Comparison of ENCODE assay signal across 9 cellular contexts in the genomic region with DNA sequence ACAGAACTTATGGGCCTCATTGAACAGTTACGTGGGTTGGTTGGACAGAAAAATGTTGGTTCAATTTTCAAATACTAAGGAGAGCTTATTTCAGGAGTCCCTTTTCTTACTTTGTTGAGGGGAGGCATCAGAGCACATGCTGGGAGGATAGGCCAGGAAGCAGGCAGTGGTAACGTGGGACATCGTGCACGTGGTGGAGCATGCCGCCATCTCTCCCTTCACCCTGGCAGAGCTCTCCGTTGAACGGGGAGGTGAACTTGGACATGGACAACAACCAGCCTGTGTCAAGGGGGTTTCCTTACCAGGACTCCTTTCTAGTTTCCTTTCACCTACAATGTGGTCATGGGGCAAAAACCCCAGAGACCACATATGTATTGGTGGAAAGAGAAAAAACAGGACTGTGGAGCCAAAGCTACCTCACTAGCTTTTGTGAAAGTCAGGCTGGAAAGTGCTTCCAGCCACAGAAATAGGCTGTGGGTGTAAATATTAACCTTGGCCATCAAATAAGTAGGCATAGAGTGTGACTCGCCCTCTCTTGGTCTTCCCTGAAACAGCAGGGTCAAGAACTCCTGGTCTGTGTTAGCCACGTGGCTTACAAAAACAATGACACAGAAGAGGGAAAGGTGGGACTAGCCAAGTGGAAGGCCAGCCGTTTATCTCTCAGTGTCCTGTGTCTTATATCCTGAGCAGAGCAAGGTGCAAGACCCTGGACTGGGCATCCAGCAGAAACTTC. TPM values are rescaled to one million over a fixed set of nuclear protein-coding genes. Genes with fewer than 3 reads are reported as not detected.
DNase-seq lines count a peak whose midpoint lies in the region; ATAC-seq and TF ChIP-seq lines count a peak whose summit lies in the region.
"Had no signal": no experiment of that assay in that cellular context is flagged by ENCODE, and none has a peak within 500 bp of the region (broad histone marks: within the 10 kb centered on the region; RNA-seq: fewer than 3 reads in every experiment).

No MANE protein-coding gene starts in this region.

- H3K27me3 Mint-ChIP-seq in activated CD8-positive, alpha-beta T cell treated with anti-CD3 and anti-CD28 coated beads, Interleukin-2, amount 10 ng/mL, durations not matched to agents 7 days and 5 days (ENCODE audit: low read depth): no peaks in the 10 kb centered on the region
- no peaks in the 10 kb centered on the region for H3K27me3 Mint-ChIP-seq in T-cell

- ATAC-seq in left cardiac atrium (no peak), T-cell (replicated peaks in 1 of 4) (no peak), GM21381 (IDR thresholded peaks at IDR 0.05; ENCODE audit: unreplicated experiment) (no peak)
- no peak for ATAC-seq in activated CD8-positive, alpha-beta T cell treated with anti-CD3 and anti-CD28 coated beads, Interleukin-2, amount 10 ng/mL, durations not matched to agents 7 days and 5 days

- DNase-seq in cardiac muscle cell (ENCODE audit: low read depth in 1 of 2, low spot score in 1 of 2): peak in 1 of 2 donors; percentile 33
- no peak for DNase-seq in left cardiac atrium
- no peak for DNase-seq in activated CD8-positive, alpha-beta T cell treated with anti-CD3 and anti-CD28 coated beads, Interleukin-2, amount 10 ng/mL, durations not matched to agents 7 days and 5 days
- DNase-seq in glomerular visceral epithelial cell (ENCODE audit: extremely low spot score): peak; percentile 77
- no peak for DNase-seq in T-cell
- DNase-seq in foreskin melanocyte: no peak
- DNase-seq in epidermal melanocyte (ENCODE audit: insufficient read length, low spot score): no peak
- DNase-seq: stimulated activated CD4-positive, alpha-beta T cell treated with anti-CD3 and anti-CD28 coated beads, Interleukin-1b, Interleukin-23, amount 100 ng/mL, for 48 hours had no signal

- no peaks in the 10 kb centered on the region for H3K9me3 Mint-ChIP-seq in activated CD8-positive, alpha-beta T cell treated with anti-CD3 and anti-CD28 coated beads, Interleukin-2, amount 10 ng/mL, durations not matched to agents 7 days and 5 days (ENCODE audit: insufficient read depth)
- H3K9me3 Mint-ChIP-seq in T-cell: no peaks in the 10 kb centered on the region

- no peak overlapping the region for H3K4me3 Mint-ChIP-seq in activated CD8-positive, alpha-beta T cell treated with anti-CD3 and anti-CD28 coated beads, Interleukin-2, amount 10 ng/mL, durations not matched to agents 7 days and 5 days
- no peak overlapping the region for H3K4me3 Mint-ChIP-seq in T-cell

- TF ChIP-seq CTCF in cardiac muscle cell (IDR thresholded peaks at IDR 0.05; ENCODE audit: low read depth, low read length): peak; percentile 15

- peaks cover 70% of the 10 kb centered on the region for H3K36me3 Mint-ChIP-seq in activated CD8-positive, alpha-beta T cell treated with anti-CD3 and anti-CD28 coated beads, Interleukin-2, amount 10 ng/mL, durations not matched to agents 7 days and 5 days (ENCODE audit: low read depth)
- H3K36me3 Mint-ChIP-seq in T-cell: peaks cover 46% of the 10 kb centered on the region

- intact Hi-C loops in left cardiac atrium (cut with DNase I): no loop called here

- no peak overlapping the region for H3K4me3 ChIP-seq in cardiac muscle cell

- peak overlapping the region; percentile 19 for H3K27ac ChIP-seq in cardiac muscle cell

- peaks cover 65% of the 10 kb centered on the region for H3K36me3 ChIP-seq in cardiac muscle cell

- H3K4me1 Mint-ChIP-seq in activated CD8-positive, alpha-beta T cell treated with anti-CD3 and anti-CD28 coated beads, Interleukin-2, amount 10 ng/mL, durations not matched to agents 7 days and 5 days (ENCODE audit: low read depth): peaks cover 16% of the 10 kb centered on the region
- H3K4me1 Mint-ChIP-seq in T-cell: no peaks in the 10 kb centered on the region

- no peaks in the 10 kb centered on the region for H3K9me3 ChIP-seq in cardiac muscle cell (ENCODE audit: low read depth)

- CTCF ChIA-PET in activated CD8-positive, alpha-beta T cell treated with anti-CD3 and anti-CD28 coated beads, Interleukin-2, amount 10 ng/mL, durations not matched to agents 7 days and 5 days (lab: Charles Lee): interaction anchor here (1.2 kb wide), 1 partner anchor 319 kb away, joined by 3 read pairs; no protein-coding TSS in a partner anchor
- CTCF ChIA-PET in T-cell (lab: Charles Lee): interaction anchor here in 1 of 2 donors (0.6 kb wide), 1 partner anchor 103 kb away, joined by 6 read pairs; no protein-coding TSS in a partner anchor

- no peaks in the 10 kb centered on the region for H3K4me1 ChIP-seq in cardiac muscle cell (ENCODE audit: low read depth)

- peak overlapping the region; percentile 30 for H3K27ac Mint-ChIP-seq in activated CD8-positive, alpha-beta T cell treated with anti-CD3 and anti-CD28 coated beads, Interleukin-2, amount 10 ng/mL, durations not matched to agents 7 days and 5 days
- peak overlapping the region in 1 of 2 donors; percentile 28 for H3K27ac Mint-ChIP-seq in T-cell

- POLR2A ChIA-PET in activated CD8-positive, alpha-beta T cell treated with anti-CD3 and anti-CD28 coated beads, Interleukin-2, amount 10 ng/mL, durations not matched to agents 7 days and 5 days (lab: Charles Lee): interaction anchor here (0.9 kb wide), 1 partner anchor 43 kb away, joined by 3 read pairs; a partner anchor contains a TSS
- POLR2A ChIA-PET in T-cell (lab: Charles Lee): no interaction called here

- H3K27me3 ChIP-seq in cardiac muscle cell: no peaks in the 10 kb centered on the region

RNA-seq across cellular contexts. Expression of a gene that starts 14.4 kb away (rescaled TPM):
- 59.1 and 90.7 TPM in 2 replicates for total RNA-seq in cardiac muscle cell
- 134 and 173 TPM in 2 replicates for polyA plus RNA-seq in cardiac muscle cell
- 100 to 1,000 TPM; 127 to 142 TPM for total RNA-seq in left cardiac atrium
- 10 to 100 TPM; 53.1 to 55.1 TPM for total RNA-seq in activated CD8-positive, alpha-beta T cell treated with anti-CD3 and anti-CD28 coated beads, Interleukin-2, amount 10 ng/mL, durations not matched to agents 7 days and 5 days
- 10 to 100 TPM; 29.3 to 64.5 (median 57.0) TPM for total RNA-seq in T-cell

RNA-seq across cellular contexts. Expression of a gene that starts 14.9 kb away (rescaled TPM):
- total RNA-seq in cardiac muscle cell (62.5 and 80.5 TPM in 2 replicates), left cardiac atrium (1 to 10 TPM; 4.0 to 4.4 TPM), T-cell (1 to 10 TPM; 3.2 to 6.1 (median 4.4) TPM)
- 60.1 and 61.9 TPM in 2 replicates for polyA plus RNA-seq in cardiac muscle cell
- total RNA-seq in activated CD8-positive, alpha-beta T cell treated with anti-CD3 and anti-CD28 coated beads, Interleukin-2, amount 10 ng/mL, durations not matched to agents 7 days and 5 days: 1 to 10 TPM; 2.0 to 2.1 TPM

RNA-seq across cellular contexts. Expression of a gene that starts 24.1 kb away (rescaled TPM):
- total RNA-seq in cardiac muscle cell (829 and 1,053 TPM in 2 replicates), left cardiac atrium (100 to 1,000 TPM; 500 to 504 TPM), T-cell (1,000 to 10,000 TPM; 1,208 to 1,613 (median 1,528) TPM)
- polyA plus RNA-seq in cardiac muscle cell: 982 and 1,206 TPM in 2 replicates
- total RNA-seq in activated CD8-positive, alpha-beta T cell treated with anti-CD3 and anti-CD28 coated beads, Interleukin-2, amount 10 ng/mL, durations not matched to agents 7 days and 5 days: 100 to 1,000 TPM; 926 to 951 TPM

RNA-seq across cellular contexts. Expression of a gene that starts 43.1 kb away (rescaled TPM):
- 79.5 and 108 TPM in 2 replicates for total RNA-seq in cardiac muscle cell
- 127 and 161 TPM in 2 replicates for polyA plus RNA-seq in cardiac muscle cell
- total RNA-seq in left cardiac atrium: 10 to 100 TPM; 51.7 to 63.2 TPM
- total RNA-seq in activated CD8-positive, alpha-beta T cell treated with anti-CD3 and anti-CD28 coated beads, Interleukin-2, amount 10 ng/mL, durations not matched to agents 7 days and 5 days: 100 to 1,000 TPM; 116 to 134 TPM
- 100 to 1,000 TPM; 164 to 203 (median 195) TPM for total RNA-seq in T-cell

RNA-seq across cellular contexts. Expression of a gene that starts 43.4 kb away (rescaled TPM):
- total RNA-seq in cardiac muscle cell: 36.3 and 55.5 TPM in 2 replicates
- 66.3 and 71.8 TPM in 2 replicates for polyA plus RNA-seq in cardiac muscle cell
- total RNA-seq in left cardiac atrium: 10 to 100 TPM; 47.7 to 54.7 TPM
- total RNA-seq in activated CD8-positive, alpha-beta T cell treated with anti-CD3 and anti-CD28 coated beads, Interleukin-2, amount 10 ng/mL, durations not matched to agents 7 days and 5 days: 10 to 100 TPM; 84.2 to 96.6 TPM
- total RNA-seq in T-cell: 100 to 1,000 TPM; 222 to 253 (median 237) TPM
